In the genomic region with DNA sequence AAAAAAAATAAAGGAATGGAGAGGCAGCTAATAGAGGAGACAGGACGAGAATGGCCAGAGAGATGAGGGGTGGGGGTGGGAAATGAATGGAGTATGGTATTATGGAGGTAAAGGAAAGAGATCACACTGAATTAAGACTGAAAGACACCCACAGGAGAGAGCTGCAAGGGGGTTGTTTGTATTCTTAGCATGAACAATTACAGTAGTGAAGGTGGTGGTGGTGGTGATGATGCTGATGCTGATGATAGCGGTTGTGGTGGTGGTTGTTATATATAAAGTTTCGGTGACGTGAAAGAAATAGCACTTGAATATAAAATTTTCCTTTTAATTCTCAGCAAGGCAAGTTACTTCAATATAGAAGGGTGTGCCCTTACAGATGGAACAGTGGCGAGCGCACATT, we compare ENCODE assay signal across 25 cellular contexts. TPM values are rescaled to one million over a fixed set of nuclear protein-coding genes. Genes with fewer than 3 reads are reported as not detected.
"Had no signal": no experiment of that assay in that cellular context is flagged by ENCODE, and none has a peak within 500 bp of the region (broad histone marks: within the 10 kb centered on the region; RNA-seq: fewer than 3 reads in every experiment).

No MANE protein-coding gene starts in this region.

- H3K36me3 Mint-ChIP-seq: activated naive CD8-positive, alpha-beta T cell treated with anti-CD3 and anti-CD28 coated beads for 36 hours had no signal

- H3K4me3 Mint-ChIP-seq: activated B cell treated with CpG ODN at 0.5 μM for 24 hours; activated naive CD4-positive, alpha-beta T cell treated with anti-CD3 and anti-CD28 coated beads for 36 hours; activated naive CD8-positive, alpha-beta T cell treated with anti-CD3 and anti-CD28 coated beads for 36 hours; activated T-helper 1 cell treated with anti-CD3 and anti-CD28 coated beads, Interleukin-12 subunit alpha, Interleukin-12 subunit beta, Interleukin-2, Interleukin-4 antibody, amounts not matched to agents 30 ng/mL and 10 ng/mL and 1 ng/mL, durations not matched to agents 14 hours and 24 hours and 36 hours had no signal

- H3K27me3 ChIP-seq: brain microvascular endothelial cell, cardiac muscle cell had no signal

- H3K27ac Mint-ChIP-seq: activated B cell treated with CpG ODN at 0.5 μM for 24 hours; activated naive CD4-positive, alpha-beta T cell treated with anti-CD3 and anti-CD28 coated beads for 36 hours; activated naive CD8-positive, alpha-beta T cell treated with anti-CD3 and anti-CD28 coated beads for 36 hours; activated T-helper 1 cell treated with anti-CD3 and anti-CD28 coated beads, Interleukin-12 subunit alpha, Interleukin-12 subunit beta, Interleukin-2, Interleukin-4 antibody, amounts not matched to agents 30 ng/mL and 10 ng/mL and 1 ng/mL, durations not matched to agents 14 hours and 24 hours and 36 hours had no signal

- H3K27me3 Mint-ChIP-seq: activated B cell treated with CpG ODN at 0.5 μM for 24 hours had no signal

- H3K27ac ChIP-seq: brain microvascular endothelial cell, cardiac muscle cell had no signal

- DNase-seq: activated B cell treated with CpG ODN at 0.5 μM for 24 hours; activated CD4-positive, alpha-beta T cell treated with anti-CD3 and anti-CD28 coated beads for 1 hour; activated CD4-positive, alpha-beta T cell treated with anti-CD3 and anti-CD28 coated beads, Interleukin-2, amount 50 U/mL, for 1 hour; activated CD8-positive, alpha-beta memory T cell treated with anti-CD3 and anti-CD28 coated beads for 24 hours; activated naive CD4-positive, alpha-beta T cell treated with anti-CD3 and anti-CD28 coated beads for 36 hours; activated naive CD8-positive, alpha-beta T cell treated with anti-CD3 and anti-CD28 coated beads for 36 hours; brain microvascular endothelial cell; cerebellar nuclear complex; Karpas-422; MM.1S; NCI-H1105; NCI-H1436; NCI-H1694 treated with DMSO at 0.1 percent for 48 hours; NCI-H2029 treated with DMSO at 0.1 percent for 48 hours; NCI-H345; NCI-H510A; NCI-H526 treated with DMSO at 0.1 percent for 48 hours; NCI-H82; SIG-M5; T1000 had no signal

- ATAC-seq: K562 had no signal

- H3K9me3 Mint-ChIP-seq: activated B cell treated with CpG ODN at 0.5 μM for 24 hours; activated naive CD4-positive, alpha-beta T cell treated with anti-CD3 and anti-CD28 coated beads for 36 hours; activated naive CD8-positive, alpha-beta T cell treated with anti-CD3 and anti-CD28 coated beads for 36 hours; activated T-helper 1 cell treated with anti-CD3 and anti-CD28 coated beads, Interleukin-12 subunit alpha, Interleukin-12 subunit beta, Interleukin-2, Interleukin-4 antibody, amounts not matched to agents 30 ng/mL and 10 ng/mL and 1 ng/mL, durations not matched to agents 14 hours and 24 hours and 36 hours had no signal

- H3K4me3 ChIP-seq: cardiac muscle cell, K562 had no signal

- H3K4me1 Mint-ChIP-seq: activated naive CD8-positive, alpha-beta T cell treated with anti-CD3 and anti-CD28 coated beads for 36 hours had no signal

- H3K36me3 ChIP-seq: brain microvascular endothelial cell, cardiac muscle cell had no signal

RNA-seq across cellular contexts. Expression of gene ADGRE3, which starts 2.8 kb away (rescaled TPM):
- total RNA-seq: activated B cell treated with CpG ODN at 0.5 μM for 24 hours; activated naive CD4-positive, alpha-beta T cell treated with anti-CD3 and anti-CD28 coated beads for 36 hours; activated naive CD8-positive, alpha-beta T cell treated with anti-CD3 and anti-CD28 coated beads for 36 hours; activated T-helper 1 cell treated with anti-CD3 and anti-CD28 coated beads, Interleukin-12 subunit alpha, Interleukin-12 subunit beta, Interleukin-2, Interleukin-4 antibody, amounts not matched to agents 30 ng/mL and 10 ng/mL and 1 ng/mL, durations not matched to agents 14 hours and 24 hours and 36 hours; cardiac muscle cell; K562; OCI-LY7; RPMI7951 had no signal
- polyA plus RNA-seq: cardiac muscle cell, K562 had no signal
